12 cellular contexts compared by ENCODE assay signal in genomic region chr2:200352631-200353030, GRCh38. TPM values are rescaled to one million over a fixed set of nuclear protein-coding genes. Genes with fewer than 3 reads are reported as not detected.
DNase-seq lines count a peak whose midpoint lies in the region; ATAC-seq and TF ChIP-seq lines count a peak whose summit lies in the region.
"Had no signal": no experiment of that assay in that cellular context is flagged by ENCODE, and none has a peak within 500 bp of the region (broad histone marks: within the 10 kb centered on the region; RNA-seq: fewer than 3 reads in every experiment).

No MANE protein-coding gene starts in this region.

- 0 out of 2 replicates have a peak overlapping the region, but pooled peaks have one; percentile 33 for H3K4me3 Mint-ChIP-seq in HFFc6
- H3K4me3 Mint-ChIP-seq in activated T-cell treated with anti-CD3 and anti-CD28 coated beads, Interleukin-2, amount 50 U/mL, for 4 hours: no peak overlapping the region
- H3K4me3 Mint-ChIP-seq: activated CD8-positive, alpha-beta memory T cell treated with anti-CD3 and anti-CD28 coated beads, Interleukin-2, amount 10 ng/mL, durations not matched to agents 7 days and 5 days had no signal

- peak; percentile 9 for DNase-seq in HFFc6
- peak; percentile 60 for DNase-seq in astrocyte of the spinal cord (ENCODE audit: low read depth, low spot score)
- peak; percentile 88 for DNase-seq in kidney tubule cell (ENCODE audit: low spot score)
- DNase-seq in spleen: no peak
- no peak for DNase-seq in NCI-H2081 treated with DMSO at 0.1 percent for 48 hours (lab: John Stamatoyannopoulos, UW)
- DNase-seq in NCI-H1105 treated with DMSO at 0.1 percent for 48 hours (lab: John Stamatoyannopoulos, UW): no peak
- no peak for DNase-seq in activated T-cell treated with anti-CD3 and anti-CD28 coated beads, Interleukin-2, amount 50 U/mL, for 4 hours
- DNase-seq: activated CD8-positive, alpha-beta memory T cell treated with anti-CD3 and anti-CD28 coated beads, Interleukin-2, amount 10 ng/mL, durations not matched to agents 7 days and 5 days; cortex of kidney; H7; NCI-H2171 had no signal

- TF ChIP-seq POLR2A in spleen (IDR thresholded peaks at IDR 0.05): no peak

- peaks cover 90% of the 10 kb centered on the region for H3K4me1 Mint-ChIP-seq in HFFc6 (ENCODE audit: low read depth)
- H3K4me1 Mint-ChIP-seq in activated T-cell treated with anti-CD3 and anti-CD28 coated beads, Interleukin-2, amount 50 U/mL, for 4 hours (ENCODE audit: low read depth): no peaks in the 10 kb centered on the region

- H3K9me3 ChIP-seq in spleen: no peaks in the 10 kb centered on the region

- H3K9me3 Mint-ChIP-seq in HFFc6: no peaks in the 10 kb centered on the region
- no peaks in the 10 kb centered on the region for H3K9me3 Mint-ChIP-seq in activated T-cell treated with anti-CD3 and anti-CD28 coated beads, Interleukin-2, amount 50 U/mL, for 4 hours

- in situ Hi-C loops in astrocyte of the spinal cord (cut with HindIII; ENCODE audit: low sequenced_read_pairs): no loop called here

- H3K36me3 ChIP-seq in spleen: no peaks in the 10 kb centered on the region

- peaks cover 1% of the 10 kb centered on the region; the same call in 1 of the 2 replicates for H3K27me3 Mint-ChIP-seq in HFFc6 (ENCODE audit: insufficient read depth)
- H3K27me3 Mint-ChIP-seq in activated T-cell treated with anti-CD3 and anti-CD28 coated beads, Interleukin-2, amount 50 U/mL, for 4 hours (ENCODE audit: low read depth): no peaks in the 10 kb centered on the region
- H3K27me3 Mint-ChIP-seq: activated CD8-positive, alpha-beta memory T cell treated with anti-CD3 and anti-CD28 coated beads, Interleukin-2, amount 10 ng/mL, durations not matched to agents 7 days and 5 days had no signal

- peak overlapping the region; percentile 46 for H3K27ac Mint-ChIP-seq in HFFc6
- H3K27ac Mint-ChIP-seq: activated CD8-positive, alpha-beta memory T cell treated with anti-CD3 and anti-CD28 coated beads, Interleukin-2, amount 10 ng/mL, durations not matched to agents 7 days and 5 days had no signal

- WGBS in spleen, 5 donors: 79 to 97% (median 90%) methylated on average over 1 of the region's 1 CpG

- TF ChIP-seq CTCF in HFFc6 (IDR thresholded peaks at IDR 0.05) (no peak), astrocyte of the spinal cord (IDR thresholded peaks at IDR 0.05; ENCODE audit: low read depth, low read length) (no peak), spleen (IDR thresholded peaks at IDR 0.05 in 8 of 11, conservative IDR thresholded peaks at IDR 0.05 in 3 of 11) (no peak)

- intact Hi-C loops in spleen (cut with DNase I; ENCODE audit: low total_unique reads): no loop called here

- H3K36me3 Mint-ChIP-seq in HFFc6 (ENCODE audit: low read depth): peaks cover 36% of the 10 kb centered on the region
- H3K36me3 Mint-ChIP-seq in activated T-cell treated with anti-CD3 and anti-CD28 coated beads, Interleukin-2, amount 50 U/mL, for 4 hours (ENCODE audit: insufficient read depth): peaks cover 4% of the 10 kb centered on the region

- H3K27ac ChIP-seq in spleen: peak overlapping the region in 5 of 8 donors; percentile 2 to 19 (median 12)

- no peak for ATAC-seq in GM19328 (IDR thresholded peaks at IDR 0.05; ENCODE audit: unreplicated experiment)
- ATAC-seq in activated T-cell treated with anti-CD3 and anti-CD28 coated beads, Interleukin-2, amount 50 U/mL, for 4 hours: no peak
- ATAC-seq: activated CD8-positive, alpha-beta memory T cell treated with anti-CD3 and anti-CD28 coated beads, Interleukin-2, amount 10 ng/mL, durations not matched to agents 7 days and 5 days had no signal

- H3K27me3 ChIP-seq in spleen (replicated peaks in 1 of 7): no peaks in the 10 kb centered on the region

- H3K4me1 ChIP-seq in spleen: peaks cover 0 to 5% (median 0%) of the 10 kb centered on the region in 6 donors

- H3K4me3 ChIP-seq in astrocyte of the spinal cord (ENCODE audit: low read depth, low read length) (no peak overlapping the region), spleen (no peak overlapping the region)

RNA-seq across cellular contexts. Expression of gene SPATS2L, which starts 46.1 kb away (rescaled TPM):
- 100 to 1,000 TPM; 146 to 205 (median 198) TPM for total RNA-seq in HFFc6 (2021; fragmentation: NEBNext Ultra II Directional; extraction: Animal tissue kit (Norgen Biotek cat#: 25700))
- 10 to 100 TPM; 42.6 to 84.7 (median 64.0) TPM for total RNA-seq in spleen
- polyA plus RNA-seq in spleen: 10 to 100 TPM in 2 of 3 donors, 1 to 10 TPM in 1; 9.5 to 30.4 (median 19.5) TPM
- 1 to 10 TPM; 6.6 to 9.5 (median 8.8) TPM for total RNA-seq in activated T-cell treated with anti-CD3 and anti-CD28 coated beads, Interleukin-2, amount 50 U/mL, for 4 hours

Comparison
In these comparisons a context has a peak if more than half of its experiments do, and no peak if none do; other contexts are left out.
1. DNase-seq: peak in HFFc6 (single experiment), astrocyte of the spinal cord (single experiment) and kidney tubule cell (single experiment); none in spleen (single experiment), NCI-H2081 treated with DMSO at 0.1 percent for 48 hours (single experiment), NCI-H1105 treated with DMSO at 0.1 percent for 48 hours (single experiment) and activated T-cell treated with anti-CD3 and anti-CD28 coated beads, Interleukin-2, amount 50 U/mL, for 4 hours (single experiment).
2. RNA of gene SPATS2L, which starts 46.1 kb away (total RNA-seq): 146 to 205 TPM in HFFc6 and 42.6 to 84.7 TPM in spleen; 6.6 to 9.5 TPM in activated T-cell treated with anti-CD3 and anti-CD28 coated beads, Interleukin-2, amount 50 U/mL, for 4 hours; every median in the first group is over 4 times any median in the second.